ENCODE assay signal across 1 cellular context in genomic region chr21:42474043-42474831, GRCh38.
TF ChIP-seq lines count a peak whose summit lies in the region.

No MANE protein-coding gene starts in this region.

TF ChIP-seq in GM12878, 131 proteins besides CTCF, POLR2A, EP300 and RAD21 (continued from another document):
- TF ChIP-seq BCL3 (IDR thresholded peaks at IDR 0.05; ENCODE audit: borderline replicate concordance, insufficient read depth, low read depth, low read length, poor library complexity, severe bottlenecking), result no peak
- no peak for TF ChIP-seq PAX8 (IDR thresholded peaks at IDR 0.05)
- no peak for TF ChIP-seq ETV6 (conservative IDR thresholded peaks at IDR 0.05 in 1 of 2, IDR thresholded peaks at IDR 0.05 in 1 of 2; ENCODE audit: borderline replicate concordance in 1 of 2, low read depth in 1 of 2)
- TF ChIP-seq TCF7 (IDR thresholded peaks at IDR 0.05; ENCODE audit: borderline replicate concordance), result no peak
- peak; percentile 25 to 37; a peak in 2 of 4 replicates for TF ChIP-seq IKZF2 (IDR thresholded peaks at IDR 0.05)
- TF ChIP-seq TAF1 (IDR thresholded peaks at IDR 0.05; ENCODE audit: borderline replicate concordance, low read depth, low read length), result no peak
- no peak for TF ChIP-seq ATF2 (IDR thresholded peaks at IDR 0.05; ENCODE audit: low read length)
- TF ChIP-seq NBN (IDR thresholded peaks at IDR 0.05), result 0 out of 2 replicates have a peak, but pooled peaks have one; percentile 37
- 0 out of 2 replicates have a peak, but pooled peaks have one; percentile 4 for TF ChIP-seq BCL11A (IDR thresholded peaks at IDR 0.05; ENCODE audit: low read depth, low read length)
- no peak for TF ChIP-seq ZNF384 (IDR thresholded peaks at IDR 0.05; ENCODE audit: borderline replicate concordance, low read depth, low read length)
- no peak; the same call in 1 of the 2 replicates for TF ChIP-seq SMARCA5 (IDR thresholded peaks at IDR 0.05)
- no peak for TF ChIP-seq SRF (IDR thresholded peaks at IDR 0.05; ENCODE audit: low read depth in 2 of 2, low read length in 2 of 2)
- TF ChIP-seq MEF2A (IDR thresholded peaks at IDR 0.05; ENCODE audit: insufficient read depth, low read depth, low read length), result no peak
- TF ChIP-seq HDAC2 (IDR thresholded peaks at IDR 0.05), result no peak
- 0 out of 2 replicates have a peak, but pooled peaks have one; percentile 24 for TF ChIP-seq NR2F1 (conservative IDR thresholded peaks at IDR 0.05)
- TF ChIP-seq IRF5 (IDR thresholded peaks at IDR 0.05; ENCODE audit: borderline replicate concordance), result no peak
- peak; percentile 29; the same call in 1 of the 2 replicates for TF ChIP-seq EED (IDR thresholded peaks at IDR 0.05; ENCODE audit: low read depth)
- no peak for TF ChIP-seq SIN3A (IDR thresholded peaks at IDR 0.05; ENCODE audit: low read depth, low read length)
- TF ChIP-seq, protein P1, sequence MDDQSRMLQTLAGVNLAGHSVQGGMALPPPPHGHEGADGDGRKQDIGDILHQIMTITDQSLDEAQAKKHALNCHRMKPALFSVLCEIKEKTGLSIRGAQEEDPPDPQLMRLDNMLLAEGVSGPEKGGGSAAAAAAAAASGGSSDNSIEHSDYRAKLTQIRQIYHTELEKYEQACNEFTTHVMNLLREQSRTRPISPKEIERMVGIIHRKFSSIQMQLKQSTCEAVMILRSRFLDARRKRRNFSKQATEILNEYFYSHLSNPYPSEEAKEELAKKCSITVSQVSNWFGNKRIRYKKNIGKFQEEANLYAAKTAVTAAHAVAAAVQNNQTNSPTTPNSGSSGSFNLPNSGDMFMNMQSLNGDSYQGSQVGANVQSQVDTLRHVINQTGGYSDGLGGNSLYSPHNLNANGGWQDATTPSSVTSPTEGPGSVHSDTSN (IDR thresholded peaks at IDR 0.05; ENCODE audit: insufficient replicate concordance, low read depth, low read length), result no peak
- no peak for TF ChIP-seq KDM1A (IDR thresholded peaks at IDR 0.05; ENCODE audit: borderline replicate concordance)
- TF ChIP-seq, protein P2, sequence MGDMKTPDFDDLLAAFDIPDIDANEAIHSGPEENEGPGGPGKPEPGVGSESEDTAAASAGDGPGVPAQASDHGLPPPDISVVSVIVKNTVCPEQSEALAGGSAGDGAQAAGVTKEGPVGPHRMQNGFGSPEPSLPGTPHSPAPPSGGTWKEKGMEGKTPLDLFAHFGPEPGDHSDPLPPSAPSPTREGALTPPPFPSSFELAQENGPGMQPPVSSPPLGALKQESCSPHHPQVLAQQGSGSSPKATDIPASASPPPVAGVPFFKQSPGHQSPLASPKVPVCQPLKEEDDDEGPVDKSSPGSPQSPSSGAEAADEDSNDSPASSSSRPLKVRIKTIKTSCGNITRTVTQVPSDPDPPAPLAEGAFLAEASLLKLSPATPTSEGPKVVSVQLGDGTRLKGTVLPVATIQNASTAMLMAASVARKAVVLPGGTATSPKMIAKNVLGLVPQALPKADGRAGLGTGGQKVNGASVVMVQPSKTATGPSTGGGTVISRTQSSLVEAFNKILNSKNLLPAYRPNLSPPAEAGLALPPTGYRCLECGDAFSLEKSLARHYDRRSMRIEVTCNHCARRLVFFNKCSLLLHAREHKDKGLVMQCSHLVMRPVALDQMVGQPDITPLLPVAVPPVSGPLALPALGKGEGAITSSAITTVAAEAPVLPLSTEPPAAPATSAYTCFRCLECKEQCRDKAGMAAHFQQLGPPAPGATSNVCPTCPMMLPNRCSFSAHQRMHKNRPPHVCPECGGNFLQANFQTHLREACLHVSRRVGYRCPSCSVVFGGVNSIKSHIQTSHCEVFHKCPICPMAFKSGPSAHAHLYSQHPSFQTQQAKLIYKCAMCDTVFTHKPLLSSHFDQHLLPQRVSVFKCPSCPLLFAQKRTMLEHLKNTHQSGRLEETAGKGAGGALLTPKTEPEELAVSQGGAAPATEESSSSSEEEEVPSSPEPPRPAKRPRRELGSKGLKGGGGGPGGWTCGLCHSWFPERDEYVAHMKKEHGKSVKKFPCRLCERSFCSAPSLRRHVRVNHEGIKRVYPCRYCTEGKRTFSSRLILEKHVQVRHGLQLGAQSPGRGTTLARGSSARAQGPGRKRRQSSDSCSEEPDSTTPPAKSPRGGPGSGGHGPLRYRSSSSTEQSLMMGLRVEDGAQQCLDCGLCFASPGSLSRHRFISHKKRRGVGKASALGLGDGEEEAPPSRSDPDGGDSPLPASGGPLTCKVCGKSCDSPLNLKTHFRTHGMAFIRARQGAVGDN (IDR thresholded peaks at IDR 0.05), result peak; percentile 72; the same call in 1 of the 2 replicates
- TF ChIP-seq, protein P3, sequence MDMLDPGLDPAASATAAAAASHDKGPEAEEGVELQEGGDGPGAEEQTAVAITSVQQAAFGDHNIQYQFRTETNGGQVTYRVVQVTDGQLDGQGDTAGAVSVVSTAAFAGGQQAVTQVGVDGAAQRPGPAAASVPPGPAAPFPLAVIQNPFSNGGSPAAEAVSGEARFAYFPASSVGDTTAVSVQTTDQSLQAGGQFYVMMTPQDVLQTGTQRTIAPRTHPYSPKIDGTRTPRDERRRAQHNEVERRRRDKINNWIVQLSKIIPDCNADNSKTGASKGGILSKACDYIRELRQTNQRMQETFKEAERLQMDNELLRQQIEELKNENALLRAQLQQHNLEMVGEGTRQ (IDR thresholded peaks at IDR 0.05; ENCODE audit: borderline replicate concordance, low read depth, low read length), result no peak
- no peak; the same call in 1 of the 2 replicates for TF ChIP-seq IKZF1 (conservative IDR thresholded peaks at IDR 0.05)
- no peak for TF ChIP-seq PML (IDR thresholded peaks at IDR 0.05; ENCODE audit: low read length)
- peak; percentile 79 for TF ChIP-seq CREB1 (IDR thresholded peaks at IDR 0.05; ENCODE audit: low read depth)
- peak; percentile 55 for TF ChIP-seq ATF7 (IDR thresholded peaks at IDR 0.05; ENCODE audit: low read depth)
- TF ChIP-seq ZNF217 (IDR thresholded peaks at IDR 0.05), result no peak
- TF ChIP-seq BRCA1 (IDR thresholded peaks at IDR 0.05; ENCODE audit: low read depth, low read length), result no peak
- no peak for TF ChIP-seq FOS (IDR thresholded peaks at IDR 0.05; ENCODE audit: borderline replicate concordance, extremely low read depth, insufficient read length)
- no peak for TF ChIP-seq JUND (IDR thresholded peaks at IDR 0.05; ENCODE audit: low read depth, low read length)
